18 cellular contexts compared by ENCODE assay signal in the genomic region with DNA sequence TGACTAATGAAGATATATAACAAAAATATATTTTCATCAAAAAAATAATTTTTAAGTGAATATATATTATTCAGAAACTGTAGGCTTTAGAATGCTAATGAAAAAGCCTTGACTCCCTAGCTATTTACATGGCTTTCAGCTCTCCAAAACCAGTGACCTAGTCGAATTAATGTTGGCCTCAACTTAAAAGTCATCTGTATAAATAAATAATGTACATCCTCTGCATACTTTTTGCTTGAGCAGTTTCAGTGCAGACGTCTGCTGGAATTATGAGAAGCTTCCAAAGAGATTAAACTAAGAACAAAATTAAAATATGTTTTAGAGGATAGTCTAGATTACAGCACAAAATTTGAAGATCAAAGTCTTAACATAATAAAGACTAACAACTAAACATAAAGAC.
DNase-seq lines count a peak whose midpoint lies in the region; ATAC-seq and TF ChIP-seq lines count a peak whose summit lies in the region.
"Had no signal": no experiment of that assay in that cellular context is flagged by ENCODE, and none has a peak within 500 bp of the region (broad histone marks: within the 10 kb centered on the region; RNA-seq: fewer than 3 reads in every experiment).

No MANE protein-coding gene starts in this region.

- peak overlapping the region; percentile 34; the same call in 1 of the 2 replicates for H2BK20ac ChIP-seq in IMR-90 (ENCODE audit: low read depth, low read length)

- no peak overlapping the region for H4K8ac ChIP-seq in IMR-90 (ENCODE audit: low read depth in 2 of 2, low read length in 2 of 2)

- peak; percentile 37 for DNase-seq in AG10803 (ENCODE audit: low read depth)
- peak; percentile 90 for DNase-seq in IMR-90
- DNase-seq in choroid plexus epithelial cell (ENCODE audit: low read depth), result peak; percentile 82
- DNase-seq in left kidney (ENCODE audit: low read depth, low spot score), result peak; percentile 5
- no peak for DNase-seq in central memory CD4-positive, alpha-beta T cell
- DNase-seq in nucleus accumbens (lab: John Stamatoyannopoulos, UW), result no peak
- DNase-seq in putamen (ENCODE audit: low spot score), result no peak
- DNase-seq in GOT3 (lab: John Stamatoyannopoulos, UW), result no peak
- DNase-seq: activated CD8-positive, alpha-beta T cell treated with anti-CD3 and anti-CD28 coated beads for 36 hours; activated naive CD4-positive, alpha-beta T cell treated with anti-CD3 and anti-CD28 coated beads for 36 hours; activated T-cell treated with anti-CD3 and anti-CD28 coated beads, Interleukin-2, amount 50 U/mL, for 1 hour; aorta; glutamatergic neuron; NCI-H1694 treated with DMSO at 0.1 percent for 48 hours; NCI-H82; stimulated activated CD8-positive, alpha-beta memory T cell treated with anti-CD3 and anti-CD28 coated beads, Interleukin-4, amount 100 ng/mL, for 48 hours; T1000; upper lobe of right lung had no signal

- peak overlapping the region; percentile 10; the same call in 1 of the 2 replicates for H2BK120ac ChIP-seq in IMR-90 (ENCODE audit: low read depth, low read length)

- TF ChIP-seq CTCF in AG10803 (conservative IDR thresholded peaks at IDR 0.05; ENCODE audit: low read length), result no peak
- no peak for TF ChIP-seq CTCF in IMR-90 (conservative IDR thresholded peaks at IDR 0.05; ENCODE audit: low read depth, low read length)
- TF ChIP-seq CTCF in choroid plexus epithelial cell (conservative IDR thresholded peaks at IDR 0.05; ENCODE audit: low read depth, low read length), result no peak

- no peak for TF ChIP-seq POLR2A in IMR-90 (IDR thresholded peaks at IDR 0.05; ENCODE audit: low read depth, low read length)

- no peak overlapping the region for H3K4me2 ChIP-seq in IMR-90 (ENCODE audit: low read depth, low read length)

- no peak overlapping the region for H2AFZ ChIP-seq in IMR-90 (replicated peaks; ENCODE audit: low read length, poor library complexity)

- dilution Hi-C loops in IMR-90 (cut with HindIII; ENCODE audit: low sequenced_read_pairs, unreplicated experiment), result no loop called here

- H3K18ac ChIP-seq in IMR-90 (ENCODE audit: low read depth, low read length), result no peak overlapping the region

- no peaks in the 10 kb centered on the region for H3K27me3 ChIP-seq in IMR-90 (ENCODE audit: control insufficient read depth, insufficient read depth, low read length)
- H3K27me3 ChIP-seq: upper lobe of right lung had no signal

- ATAC-seq in IMR-90 (ENCODE audit: low read depth), result peak; percentile 97
- ATAC-seq: activated CD8-positive, alpha-beta T cell treated with anti-CD3 and anti-CD28 coated beads for 36 hours; upper lobe of right lung had no signal

- no peak overlapping the region for H3K23ac ChIP-seq in IMR-90 (ENCODE audit: low read depth, low read length)

- no peaks in the 10 kb centered on the region for H3K9me1 ChIP-seq in IMR-90 (ENCODE audit: insufficient read depth, low read length)

- POLR2A ChIA-PET in IMR-90 (lab: Charles Lee; ENCODE audit: unreplicated experiment), result interaction anchor here (0.6 kb wide), 1 partner anchor 21 kb away, joined by 4 read pairs; no protein-coding TSS in a partner anchor

- H2AK9ac ChIP-seq in IMR-90 (replicated peaks; ENCODE audit: low read depth, low read length, poor library complexity), result no peak overlapping the region

- no CpG with 5 or more reads among the region's 2 CpGs for WGBS in IMR-90 (ENCODE audit: extremely low coverage in 2 of 2, insufficient read length in 1 of 2), 2 experiments

- H2BK5ac ChIP-seq in IMR-90 (ENCODE audit: low read depth, low read length, poor library complexity, severe bottlenecking), result peak overlapping the region; percentile 84

- in situ Hi-C loops in IMR-90 (cut with MboI; ENCODE audit: low sequenced_read_pairs), result no loop called here

- BruUV-seq in IMR-90 (replicated peaks; lab: Mats Ljungman, UMichigan), result no TSS peak

- H3K27ac ChIP-seq in IMR-90 (ENCODE audit: insufficient read depth, low read length), result no peak overlapping the region
- H3K27ac ChIP-seq: upper lobe of right lung had no signal

- H2BK15ac ChIP-seq in IMR-90 (ENCODE audit: low read depth, low read length), result no peak overlapping the region

- H3K9ac ChIP-seq in IMR-90 (ENCODE audit: low read depth, low read length), result no peak overlapping the region

- no peak overlapping the region for H3K4me3 ChIP-seq in AG10803 (ENCODE audit: low read length)
- H3K4me3 ChIP-seq in IMR-90 (ENCODE audit: insufficient read depth, low read depth, low read length), result no peak overlapping the region
- H3K4me3 ChIP-seq in choroid plexus epithelial cell (ENCODE audit: low read depth, low read length), result no peak overlapping the region
- H3K4me3 ChIP-seq: upper lobe of right lung had no signal

- H3K4me1 ChIP-seq in IMR-90 (ENCODE audit: control insufficient read depth, insufficient read depth, low read length), result peaks cover 6% of the 10 kb centered on the region
- H3K4me1 ChIP-seq: upper lobe of right lung had no signal

- H2AK5ac ChIP-seq in IMR-90 (ENCODE audit: low read depth, low read length), result no peak overlapping the region

- no peak overlapping the region for H3K14ac ChIP-seq in IMR-90 (replicated peaks; ENCODE audit: low read depth, low read length)

- no peak overlapping the region for H4K5ac ChIP-seq in IMR-90 (ENCODE audit: low read depth, low read length)

- no peak overlapping the region for H3K4ac ChIP-seq in IMR-90 (ENCODE audit: low read depth, low read length)

- H3K79me1 ChIP-seq in IMR-90 (ENCODE audit: low read depth in 1 of 2, low read length in 2 of 2), result peaks cover 0 to 6% of the 10 kb centered on the region in 2 experiments; a peak in 1 of 4 replicates

- no peak for TF ChIP-seq RAD21 in IMR-90 (IDR thresholded peaks at IDR 0.05; ENCODE audit: low read length)

- CTCF ChIA-PET in IMR-90 (lab: Yijun Ruan, JAX), result no interaction called here

- no peaks in the 10 kb centered on the region for H3K36me3 ChIP-seq in IMR-90 (ENCODE audit: control insufficient read depth, insufficient read depth, low read length)
- H3K36me3 ChIP-seq: upper lobe of right lung had no signal

- no peaks in the 10 kb centered on the region for H4K20me1 ChIP-seq in IMR-90 (ENCODE audit: insufficient read depth, low read length)

- no peak overlapping the region for H4K91ac ChIP-seq in IMR-90 (ENCODE audit: insufficient read depth, low read depth, low read length)

- H3K9me3 ChIP-seq in IMR-90 (ENCODE audit: control insufficient read depth, insufficient read depth, low read length), result peaks cover 4% of the 10 kb centered on the region
- H3K9me3 ChIP-seq: upper lobe of right lung had no signal

- H3K56ac ChIP-seq in IMR-90 (ENCODE audit: extremely low read depth, insufficient read depth, low read length), result no peak overlapping the region

- intact Hi-C loops in IMR-90 (cut with micrococcal nuclease), result no loop called here

TF ChIP-seq in IMR-90, 13 proteins besides CTCF, POLR2A, EP300 and RAD21:
- no peak for TF ChIP-seq BHLHE40 (IDR thresholded peaks at IDR 0.05; ENCODE audit: low read depth, low read length)
- TF ChIP-seq CEBPB (IDR thresholded peaks at IDR 0.05; ENCODE audit: low read depth, low read length), result no peak
- TF ChIP-seq MAZ (IDR thresholded peaks at IDR 0.05; ENCODE audit: borderline replicate concordance, low read depth, low read length), result no peak
- TF ChIP-seq, protein P1, sequence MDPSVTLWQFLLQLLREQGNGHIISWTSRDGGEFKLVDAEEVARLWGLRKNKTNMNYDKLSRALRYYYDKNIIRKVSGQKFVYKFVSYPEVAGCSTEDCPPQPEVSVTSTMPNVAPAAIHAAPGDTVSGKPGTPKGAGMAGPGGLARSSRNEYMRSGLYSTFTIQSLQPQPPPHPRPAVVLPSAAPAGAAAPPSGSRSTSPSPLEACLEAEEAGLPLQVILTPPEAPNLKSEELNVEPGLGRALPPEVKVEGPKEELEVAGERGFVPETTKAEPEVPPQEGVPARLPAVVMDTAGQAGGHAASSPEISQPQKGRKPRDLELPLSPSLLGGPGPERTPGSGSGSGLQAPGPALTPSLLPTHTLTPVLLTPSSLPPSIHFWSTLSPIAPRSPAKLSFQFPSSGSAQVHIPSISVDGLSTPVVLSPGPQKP (IDR thresholded peaks at IDR 0.05; ENCODE audit: borderline replicate concordance, low read depth, low read length), result no peak
- no peak for TF ChIP-seq RFX5 (IDR thresholded peaks at IDR 0.05; ENCODE audit: low read depth, low read length)
- TF ChIP-seq FOS (IDR thresholded peaks at IDR 0.05; ENCODE audit: low read depth, low read length), result no peak; the same call in 1 of the 2 replicates
- TF ChIP-seq SMC3 (IDR thresholded peaks at IDR 0.05; ENCODE audit: low read depth, low read length), result no peak

Comparison
In these comparisons a context has a peak if more than half of its experiments do, and no peak if none do; other contexts are left out.
1. DNase-seq: peak in AG10803 (single experiment), IMR-90 (single experiment), choroid plexus epithelial cell (single experiment) and left kidney (single experiment); none in central memory CD4-positive, alpha-beta T cell (single experiment), nucleus accumbens (0 of 56), putamen (single experiment) and GOT3 (single experiment).